Comparison of ENCODE assay signal across 7 cellular contexts in the genomic region with DNA sequence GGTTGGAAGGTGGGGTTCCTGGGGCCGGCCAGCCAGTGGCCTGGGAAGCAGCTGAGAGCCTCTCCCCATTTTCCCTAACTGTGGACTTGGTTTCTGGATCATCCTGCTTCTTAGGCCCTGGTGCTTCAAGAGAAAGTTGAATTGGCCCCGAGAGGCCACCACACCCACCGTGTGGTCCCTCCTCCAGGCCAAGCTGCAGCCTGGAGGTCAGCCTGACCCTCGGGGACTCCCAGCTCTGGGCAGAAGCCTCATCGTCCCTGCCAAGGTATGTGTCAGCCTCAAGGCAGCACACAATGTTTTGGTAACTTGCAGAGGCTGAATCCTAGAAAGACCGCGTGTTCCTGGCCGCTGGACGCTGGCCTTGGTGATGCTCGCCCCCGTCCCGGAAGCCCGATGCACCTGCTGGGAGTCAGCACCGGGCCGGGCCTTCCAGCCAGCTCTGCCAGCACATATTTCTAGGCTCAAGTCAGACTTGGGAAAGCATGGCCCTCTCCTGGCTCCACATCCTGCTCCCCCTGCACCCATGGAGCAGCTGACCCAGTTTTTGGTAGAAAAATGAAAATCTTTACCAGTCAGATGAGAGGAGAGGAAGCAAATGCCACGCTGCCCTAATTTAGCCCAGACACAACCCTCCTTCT.
DNase-seq lines count a peak whose midpoint lies in the region; ATAC-seq, FAIRE-seq and TF ChIP-seq lines count a peak whose summit lies in the region.

No MANE protein-coding gene starts in this region.

- H3K79me2 ChIP-seq in GM12878 (ENCODE audit: control insufficient read depth, insufficient read depth, low read length), result no peaks in the 10 kb centered on the region

- peak overlapping the region; percentile 38; the same call in 1 of the 2 replicates for H3K27ac ChIP-seq in GM12878 (ENCODE audit: control insufficient read depth, insufficient read depth)
- peak overlapping the region; percentile 60 to 70 for H3K27ac ChIP-seq in left lung
- H3K27ac ChIP-seq in testis, result no peak overlapping the region

- H3K4me3 ChIP-seq in Jurkat, Clone E6-1 (ENCODE audit: low read length), result peak overlapping the region; percentile 15; the same call in 1 of the 2 replicates
- H3K4me3 ChIP-seq in GM12878 (no peak overlapping the region), left lung (no peak overlapping the region), testis (no peak overlapping the region)

- H2AFZ ChIP-seq in GM12878 (ENCODE audit: control insufficient read depth, low read depth, low read length), result no peak overlapping the region; the same call in 1 of the 2 replicates

- POLR2A ChIA-PET in GM12878 (lab: Charles Lee), result interaction anchor here (0.6 to 1.4 kb wide), 3 partner anchors 15 to 97 kb away, joined by 3 to 7 read pairs (median 4); no protein-coding TSS in a partner anchor

- intact Hi-C loops in GM12878 (cut with micrococcal nuclease; ENCODE audit: unreplicated experiment), result no loop called here
- intact Hi-C loops in left lung (cut with DNase I), result no loop called here
- intact Hi-C loops in testis (cut with DNase I; ENCODE audit: low total_unique reads), result no loop called here

- SMC1A ChIA-PET in GM12878 (lab: Charles Lee; ENCODE audit: uncharacterized antibody, unreplicated experiment), result interaction anchor here (0.8 to 5.1 kb wide), 17 partner anchors 10 to 306 kb away, joined by 3 to 29 read pairs (median 4); no protein-coding TSS in a partner anchor

- no peak for TF ChIP-seq EP300 in GM12878 (IDR thresholded peaks at IDR 0.05; ENCODE audit: borderline replicate concordance in 1 of 2, control insufficient read depth in 1 of 2, low read depth in 2 of 2, low read length in 2 of 2)

- no peak for DNase-seq in Jurkat, Clone E6-1 (ENCODE audit: low read depth, low spot score)
- DNase-seq in GM12878 (ENCODE audit: low read depth, low spot score) (no peak), left lung (peak in 1 of 2 donors; percentile 81), testis (peak; percentile 84), iPS-NIHi7 (ENCODE audit: extremely low spot score) (no peak), NAMALWA (ENCODE audit: low spot score) (no peak), SKM-1 (lab: John Stamatoyannopoulos, UW; ENCODE audit: unreplicated experiment) (no peak)

- 55% methylated on average over 16 of the region's 16 CpGs for WGBS in GM12878 (ENCODE audit: insufficient coverage, insufficient replicate concordance, low lambda C conversion rate, missing lambda C conversion rate)
- 27 to 43% methylated on average over 7 to 15 of the region's 16 CpGs for WGBS in testis, 2 donors

- RAD21 ChIA-PET in GM12878 (lab: Charles Lee; ENCODE audit: unreplicated experiment), result interaction anchor here (0.5 to 3.1 kb wide), 14 partner anchors 8 to 136 kb away, joined by 3 to 13 read pairs (median 4); no protein-coding TSS in a partner anchor

- BruUV-seq in GM12878 (replicated peaks; lab: Mats Ljungman, UMichigan), result no TSS peak

- ATAC-seq in GM12878 (peak; percentile 6; the same call in 2 of the 3 replicates), left lung (peak; percentile 40)

- CTCF ChIA-PET in GM12878 (lab: Yijun Ruan, JAX), result interaction anchor here (0.9 to 1.7 kb wide), 6 partner anchors 24 to 274 kb away, joined by 3 to 5 read pairs (median 4); no protein-coding TSS in a partner anchor

- FAIRE-seq in GM12878 (lab: Jason Lieb, UNC), result no peak

- TF ChIP-seq POLR2A in GM12878 (IDR thresholded peaks at IDR 0.05; ENCODE audit: low read depth, low read length) (no peak), testis (IDR thresholded peaks at IDR 0.05) (no peak)

- in situ Hi-C loops in GM12878 (cut with MboI), result no loop called here

- no peaks in the 10 kb centered on the region for H3K36me3 ChIP-seq in GM12878 (ENCODE audit: control insufficient read depth in 2 of 2, insufficient read depth in 2 of 2, low read length in 1 of 2)
- no peaks in the 10 kb centered on the region for H3K36me3 ChIP-seq in left lung
- H3K36me3 ChIP-seq in testis (ENCODE audit: low read depth, missing control alignments), result no peaks in the 10 kb centered on the region

- no peaks in the 10 kb centered on the region for H4K20me1 ChIP-seq in GM12878 (ENCODE audit: control insufficient read depth, insufficient read depth)

- peaks cover 40% of the 10 kb centered on the region for H3K4me1 ChIP-seq in GM12878 (ENCODE audit: control insufficient read depth, insufficient read depth, low read length)
- peaks cover 17 to 29% of the 10 kb centered on the region in 2 donors for H3K4me1 ChIP-seq in left lung
- H3K4me1 ChIP-seq in testis, result peaks cover 19% of the 10 kb centered on the region

- H3K9ac ChIP-seq in GM12878 (ENCODE audit: control insufficient read depth, insufficient read depth, low read length), result no peak overlapping the region

- no peak for TF ChIP-seq CTCF in GM12878 (IDR thresholded peaks at IDR 0.05 in 2 of 3, conservative IDR thresholded peaks at IDR 0.05 in 1 of 3; ENCODE audit: control insufficient read depth in 2 of 3, extremely low read depth in 1 of 3, insufficient read depth in 1 of 3, low read depth in 3 of 3, low read length in 3 of 3)
- no peak for TF ChIP-seq CTCF in left lung (IDR thresholded peaks at IDR 0.05)
- no peak for TF ChIP-seq CTCF in testis (IDR thresholded peaks at IDR 0.05)

- no peaks in the 10 kb centered on the region for H3K27me3 ChIP-seq in GM12878 (replicated peaks in 1 of 2; ENCODE audit: control insufficient read depth in 2 of 2, insufficient read depth in 2 of 2, low read length in 1 of 2)
- H3K27me3 ChIP-seq in left lung, result no peaks in the 10 kb centered on the region
- H3K27me3 ChIP-seq in testis, result no peaks in the 10 kb centered on the region

- no peak for TF ChIP-seq RAD21 in GM12878 (IDR thresholded peaks at IDR 0.05; ENCODE audit: insufficient read depth, low read depth, low read length)

- peak overlapping the region; percentile 49 for H3K4me2 ChIP-seq in GM12878 (ENCODE audit: control insufficient read depth, insufficient read depth)

- H3K9me3 ChIP-seq in GM12878 (replicated peaks; ENCODE audit: control insufficient read depth, insufficient read depth, low read length) (no peaks in the 10 kb centered on the region), left lung (no peaks in the 10 kb centered on the region), testis (no peaks in the 10 kb centered on the region)

TF ChIP-seq in GM12878, 131 proteins besides CTCF, POLR2A, EP300 and RAD21:
- no peak for TF ChIP-seq NFXL1 (IDR thresholded peaks at IDR 0.05; ENCODE audit: borderline replicate concordance)
- TF ChIP-seq SPI1 (IDR thresholded peaks at IDR 0.05; ENCODE audit: borderline replicate concordance, insufficient read depth, low read depth, low read length), result no peak
- TF ChIP-seq SMC3 (IDR thresholded peaks at IDR 0.05; ENCODE audit: borderline replicate concordance, low read length), result no peak
- TF ChIP-seq, protein P1, sequence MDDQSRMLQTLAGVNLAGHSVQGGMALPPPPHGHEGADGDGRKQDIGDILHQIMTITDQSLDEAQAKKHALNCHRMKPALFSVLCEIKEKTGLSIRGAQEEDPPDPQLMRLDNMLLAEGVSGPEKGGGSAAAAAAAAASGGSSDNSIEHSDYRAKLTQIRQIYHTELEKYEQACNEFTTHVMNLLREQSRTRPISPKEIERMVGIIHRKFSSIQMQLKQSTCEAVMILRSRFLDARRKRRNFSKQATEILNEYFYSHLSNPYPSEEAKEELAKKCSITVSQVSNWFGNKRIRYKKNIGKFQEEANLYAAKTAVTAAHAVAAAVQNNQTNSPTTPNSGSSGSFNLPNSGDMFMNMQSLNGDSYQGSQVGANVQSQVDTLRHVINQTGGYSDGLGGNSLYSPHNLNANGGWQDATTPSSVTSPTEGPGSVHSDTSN (IDR thresholded peaks at IDR 0.05; ENCODE audit: insufficient replicate concordance, low read depth, low read length), result no peak
- TF ChIP-seq RBBP5 (conservative IDR thresholded peaks at IDR 0.05), result no peak
- TF ChIP-seq ZNF622 (IDR thresholded peaks at IDR 0.05), result no peak
- TF ChIP-seq SMARCA5 (IDR thresholded peaks at IDR 0.05), result no peak
- no peak for TF ChIP-seq IKZF1 (conservative IDR thresholded peaks at IDR 0.05)
- TF ChIP-seq, protein P2, sequence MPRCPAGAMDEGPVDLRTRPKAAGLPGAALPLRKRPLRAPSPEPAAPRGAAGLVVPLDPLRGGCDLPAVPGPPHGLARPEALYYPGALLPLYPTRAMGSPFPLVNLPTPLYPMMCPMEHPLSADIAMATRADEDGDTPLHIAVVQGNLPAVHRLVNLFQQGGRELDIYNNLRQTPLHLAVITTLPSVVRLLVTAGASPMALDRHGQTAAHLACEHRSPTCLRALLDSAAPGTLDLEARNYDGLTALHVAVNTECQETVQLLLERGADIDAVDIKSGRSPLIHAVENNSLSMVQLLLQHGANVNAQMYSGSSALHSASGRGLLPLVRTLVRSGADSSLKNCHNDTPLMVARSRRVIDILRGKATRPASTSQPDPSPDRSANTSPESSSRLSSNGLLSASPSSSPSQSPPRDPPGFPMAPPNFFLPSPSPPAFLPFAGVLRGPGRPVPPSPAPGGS (IDR thresholded peaks at IDR 0.05; ENCODE audit: borderline replicate concordance, insufficient read depth, low read depth, low read length, poor library complexity, severe bottlenecking), result no peak
- TF ChIP-seq BRCA1 (IDR thresholded peaks at IDR 0.05; ENCODE audit: low read depth, low read length), result no peak
- no peak for TF ChIP-seq TCF3 (IDR thresholded peaks at IDR 0.05; ENCODE audit: borderline replicate concordance, insufficient read depth, low read depth, low read length)
- TF ChIP-seq STAT3 (IDR thresholded peaks at IDR 0.05; ENCODE audit: low read depth, low read length), result no peak
- no peak for TF ChIP-seq MEF2A (IDR thresholded peaks at IDR 0.05; ENCODE audit: insufficient read depth, low read depth, low read length)
- TF ChIP-seq SMAD1 (IDR thresholded peaks at IDR 0.05; ENCODE audit: low read depth, partially characterized antibody), result no peak
- TF ChIP-seq, protein P3, sequence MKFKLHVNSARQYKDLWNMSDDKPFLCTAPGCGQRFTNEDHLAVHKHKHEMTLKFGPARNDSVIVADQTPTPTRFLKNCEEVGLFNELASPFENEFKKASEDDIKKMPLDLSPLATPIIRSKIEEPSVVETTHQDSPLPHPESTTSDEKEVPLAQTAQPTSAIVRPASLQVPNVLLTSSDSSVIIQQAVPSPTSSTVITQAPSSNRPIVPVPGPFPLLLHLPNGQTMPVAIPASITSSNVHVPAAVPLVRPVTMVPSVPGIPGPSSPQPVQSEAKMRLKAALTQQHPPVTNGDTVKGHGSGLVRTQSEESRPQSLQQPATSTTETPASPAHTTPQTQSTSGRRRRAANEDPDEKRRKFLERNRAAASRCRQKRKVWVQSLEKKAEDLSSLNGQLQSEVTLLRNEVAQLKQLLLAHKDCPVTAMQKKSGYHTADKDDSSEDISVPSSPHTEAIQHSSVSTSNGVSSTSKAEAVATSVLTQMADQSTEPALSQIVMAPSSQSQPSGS (IDR thresholded peaks at IDR 0.05; ENCODE audit: low read length), result no peak
- no peak for TF ChIP-seq RELA (IDR thresholded peaks at IDR 0.05; ENCODE audit: borderline replicate concordance, partially characterized antibody)
- no peak for TF ChIP-seq ZSCAN29 (IDR thresholded peaks at IDR 0.05)
- TF ChIP-seq JUND (IDR thresholded peaks at IDR 0.05; ENCODE audit: low read depth, low read length), result no peak
- TF ChIP-seq EED (IDR thresholded peaks at IDR 0.05; ENCODE audit: low read depth), result no peak

Comparison
In these comparisons a context has a peak if more than half of its experiments do, and no peak if none do; other contexts are left out.
1. H3K27ac ChIP-seq: peak in GM12878 (single experiment) and left lung (2 of 2); none in testis (0 of 2).